In genomic region chr1:147579532-147580199, GRCh38 we compare ENCODE assay signal across 1 cellular context.
A peak's percentile ranks its signal among the peaks of the same experiment; 100 is the strongest.
TF ChIP-seq lines count a peak whose summit lies in the region.

No MANE protein-coding gene starts in this region.

TF ChIP-seq in HEK293, 187 proteins besides CTCF, POLR2A, EP300 and RAD21 (continued from another document and continues in another):
- TF ChIP-seq ZNF148 (tag by site-specific recombination; IDR thresholded peaks at IDR 0.05; ENCODE audit: borderline replicate concordance) (no peak), TCF7L2 (IDR thresholded peaks at IDR 0.05; ENCODE audit: borderline replicate concordance, low read depth, low read length) (no peak), ZNF830 (tag by site-specific recombination; IDR thresholded peaks at IDR 0.05; ENCODE audit: low read depth) (no peak), ZNF202 (tag by site-specific recombination; IDR thresholded peaks at IDR 0.05; ENCODE audit: borderline replicate concordance) (no peak), ZNF777 (tag by site-specific recombination; IDR thresholded peaks at IDR 0.05; ENCODE audit: borderline replicate concordance) (no peak), PRDM6 (tag by site-specific recombination; IDR thresholded peaks at IDR 0.05) (0 out of 2 replicates have a peak, but pooled peaks have one; percentile 19), ZNF133 (tag by site-specific recombination; IDR thresholded peaks at IDR 0.05) (peak; percentile 34; the same call in 1 of the 2 replicates), ZNF274 (IDR thresholded peaks at IDR 0.05; ENCODE audit: low read length) (no peak), ZNF274 (tag by site-specific recombination; IDR thresholded peaks at IDR 0.05; ENCODE audit: borderline replicate concordance) (no peak), ZNF701 (tag by site-specific recombination; IDR thresholded peaks at IDR 0.05) (no peak), ZNF391 (tag by site-specific recombination; IDR thresholded peaks at IDR 0.05; ENCODE audit: borderline replicate concordance, low read depth) (no peak), IKZF3 (tag by site-specific recombination; IDR thresholded peaks at IDR 0.05) (no peak), ZNF398 (tag by site-specific recombination; IDR thresholded peaks at IDR 0.05) (no peak; the same call in 1 of the 2 replicates), ZBTB49 (tag by site-specific recombination; IDR thresholded peaks at IDR 0.05; ENCODE audit: low read depth) (no peak), ZNF560 (tag by site-specific recombination; IDR thresholded peaks at IDR 0.05; ENCODE audit: borderline replicate concordance) (no peak), PRDM2 (tag by site-specific recombination; IDR thresholded peaks at IDR 0.05; ENCODE audit: borderline replicate concordance) (no peak), ZSCAN18 (tag by site-specific recombination; IDR thresholded peaks at IDR 0.05) (no peak), PATZ1 (tag by site-specific recombination; IDR thresholded peaks at IDR 0.05) (peak; percentile 19; the same call in 1 of the 2 replicates), ZNF239 (tag by site-specific recombination; IDR thresholded peaks at IDR 0.05) (no peak), ZNF350 (tag by site-specific recombination; IDR thresholded peaks at IDR 0.05) (no peak), ZNF280C (tag by site-specific recombination; IDR thresholded peaks at IDR 0.05) (no peak), ZNF768 (tag by site-specific recombination; IDR thresholded peaks at IDR 0.05) (no peak), ZNF175 (tag by site-specific recombination; IDR thresholded peaks at IDR 0.05) (no peak), ZNF544 (tag by site-specific recombination; IDR thresholded peaks at IDR 0.05) (no peak), ZNF600 (tag by site-specific recombination; IDR thresholded peaks at IDR 0.05) (peak; percentile 86), ZNF571 (tag by site-specific recombination; IDR thresholded peaks at IDR 0.05) (no peak), ZNF404 (tag by site-specific recombination; IDR thresholded peaks at IDR 0.05) (no peak), ZNF580 (tag by site-specific recombination; IDR thresholded peaks at IDR 0.05) (no peak), ZNF174 (tag by site-specific recombination; IDR thresholded peaks at IDR 0.05) (no peak), ZBTB26 (tag by site-specific recombination; optimal IDR thresholded peaks at IDR 0.05) (no peak)
